In genomic region chr21:45624356-45624854, GRCh38 we compare ENCODE assay signal across 29 cellular contexts.
"Had no signal": no experiment of that assay in that cellular context is flagged by ENCODE, and none has a peak within 500 bp of the region (broad histone marks: within the 10 kb centered on the region; RNA-seq: fewer than 3 reads in every experiment).

No MANE protein-coding gene starts in this region.

- H3K4me3 ChIP-seq: breast epithelium, dorsolateral prefrontal cortex, esophagus muscularis mucosa, hepatocyte, left lung, lung, neural progenitor cell, ovary, psoas muscle, right atrium auricular region, thyroid gland had no signal

- H3K4me1 ChIP-seq: breast epithelium, esophagus muscularis mucosa, left lung, psoas muscle, right atrium auricular region had no signal

- H3K9me3 Mint-ChIP-seq: central memory CD8-positive, alpha-beta T cell; effector memory CD8-positive, alpha-beta T cell; immature natural killer cell; mesothelial cell of epicardium; naive thymus-derived CD8-positive, alpha-beta T cell; neural progenitor cell; T-helper 1 cell treated with Interleukin-12 subunit alpha and Interleukin-12 subunit beta and Interleukin-4 antibody, amounts not matched to agents 30 μg/mL and 1 μg/mL, for 36 hours had no signal

- H3K27ac Mint-ChIP-seq: activated CD8-positive, alpha-beta T cell treated with anti-CD3 and anti-CD28 coated beads, Interleukin-2, amount 10 ng/mL, durations not matched to agents 7 days and 5 days; activated naive CD8-positive, alpha-beta T cell treated with anti-CD3 and anti-CD28 coated beads for 36 hours; mesothelial cell of epicardium; neural progenitor cell; stimulated activated naive CD8-positive, alpha-beta T cell treated with anti-CD3 and anti-CD28 coated beads, Interleukin-15, Interleukin-2, amounts not matched to agents 100 ng/mL and 50 ng/mL, for 24 hours; T-helper 1 cell treated with Interleukin-12 subunit alpha and Interleukin-12 subunit beta and Interleukin-4 antibody, amounts not matched to agents 30 μg/mL and 1 μg/mL, for 36 hours had no signal

- H3K9me3 ChIP-seq: esophagus muscularis mucosa, left lung, ovary, psoas muscle, thyroid gland had no signal

- DNase-seq: activated CD4-positive, alpha-beta T cell treated with anti-CD3 and anti-CD28 coated beads for 48 hours; activated CD4-positive, CD25-positive, alpha-beta regulatory T cell; activated CD8-positive, alpha-beta T cell treated with anti-CD3 and anti-CD28 coated beads, Interleukin-2, amount 10 ng/mL, durations not matched to agents 7 days and 5 days; activated naive CD4-positive, alpha-beta T cell; activated naive CD8-positive, alpha-beta T cell treated with anti-CD3 and anti-CD28 coated beads for 36 hours; amniotic stem cell; effector memory CD8-positive, alpha-beta T cell; glutamatergic neuron; immature natural killer cell; kidney glomerular epithelial cell; left lung; naive thymus-derived CD8-positive, alpha-beta T cell; ovary; psoas muscle; stimulated activated CD4-positive, alpha-beta T cell treated with anti-CD3 and anti-CD28 coated beads, Interleukin-12 subunit alpha, Interleukin-12 subunit beta, amount 100 ng/mL, for 4 hours; stimulated activated CD4-positive, alpha-beta T cell treated with anti-CD3 and anti-CD28 coated beads, Interleukin-4, amount 100 ng/mL, for 4 hours; substantia nigra; thyroid gland had no signal

- H3K9ac ChIP-seq: neural progenitor cell had no signal

- H2AFZ ChIP-seq: hepatocyte, neural progenitor cell had no signal

- H3K4me3 Mint-ChIP-seq: activated CD8-positive, alpha-beta T cell treated with anti-CD3 and anti-CD28 coated beads, Interleukin-2, amount 10 ng/mL, durations not matched to agents 7 days and 5 days; activated naive CD8-positive, alpha-beta T cell treated with anti-CD3 and anti-CD28 coated beads for 36 hours; central memory CD8-positive, alpha-beta T cell; effector memory CD8-positive, alpha-beta T cell; immature natural killer cell; mesothelial cell of epicardium; naive thymus-derived CD8-positive, alpha-beta T cell; stimulated activated naive CD8-positive, alpha-beta T cell treated with anti-CD3 and anti-CD28 coated beads, Interleukin-15, Interleukin-2, amounts not matched to agents 100 ng/mL and 50 ng/mL, for 24 hours; T-helper 1 cell treated with Interleukin-12 subunit alpha and Interleukin-12 subunit beta and Interleukin-4 antibody, amounts not matched to agents 30 μg/mL and 1 μg/mL, for 36 hours had no signal

- ATAC-seq: activated CD8-positive, alpha-beta T cell treated with anti-CD3 and anti-CD28 coated beads, Interleukin-2, amount 10 ng/mL, durations not matched to agents 7 days and 5 days; effector memory CD8-positive, alpha-beta T cell; left lung; naive thymus-derived CD8-positive, alpha-beta T cell; psoas muscle had no signal

- H3K79me2 ChIP-seq: hepatocyte had no signal

- H3K36me3 ChIP-seq: breast epithelium, esophagus muscularis mucosa, left lung, neural progenitor cell, ovary, right atrium auricular region, thyroid gland had no signal

- H3K4me1 Mint-ChIP-seq: activated naive CD8-positive, alpha-beta T cell treated with anti-CD3 and anti-CD28 coated beads for 36 hours; central memory CD8-positive, alpha-beta T cell; immature natural killer cell had no signal

- H3K27me3 ChIP-seq: neural progenitor cell, ovary, right atrium auricular region, thyroid gland had no signal

- H3K36me3 Mint-ChIP-seq: activated naive CD8-positive, alpha-beta T cell treated with anti-CD3 and anti-CD28 coated beads for 36 hours; immature natural killer cell; mesothelial cell of epicardium; naive thymus-derived CD8-positive, alpha-beta T cell; neural progenitor cell had no signal

- H3K4me2 ChIP-seq: hepatocyte, neural progenitor cell had no signal

- H3K27ac ChIP-seq: breast epithelium, dorsolateral prefrontal cortex, esophagus muscularis mucosa, hepatocyte, left lung, neural progenitor cell, ovary, psoas muscle, right atrium auricular region, thyroid gland had no signal

- H3K27me3 Mint-ChIP-seq: activated naive CD8-positive, alpha-beta T cell treated with anti-CD3 and anti-CD28 coated beads for 36 hours had no signal
